8 cellular contexts compared by ENCODE assay signal in genomic region chr7:96322373-96322695, GRCh38. TPM values are rescaled to one million over a fixed set of nuclear protein-coding genes. Genes with fewer than 3 reads are reported as not detected.
DNase-seq lines count a peak whose midpoint lies in the region; ATAC-seq and TF ChIP-seq lines count a peak whose summit lies in the region.

No MANE protein-coding gene starts in this region.

- TF ChIP-seq EP300 in upper lobe of left lung (IDR thresholded peaks at IDR 0.05): no peak

- H3K27me3 ChIP-seq in cardiac muscle cell: no peaks in the 10 kb centered on the region
- H3K27me3 ChIP-seq in left lung: no peaks in the 10 kb centered on the region
- H3K27me3 ChIP-seq in upper lobe of left lung: no peaks in the 10 kb centered on the region

- WGBS in upper lobe of left lung, 2 donors: 34 to 57% methylated on average over 5 to 9 of the region's 9 CpGs

- peaks cover 10% of the 10 kb centered on the region for H3K36me3 Mint-ChIP-seq in activated T-helper 2 cell treated with anti-CD3 and anti-CD28 coated beads, Interferon-gamma antibody, Interleukin-2, Interleukin-4, amounts not matched to agents 10 μg/mL and 5 μg/mL and 100 μg/mL, durations not matched to agents 14 hours and 24 hours and 36 hours (ENCODE audit: low read depth)

- DNase-seq in cardiac muscle cell (ENCODE audit: low read depth in 1 of 2, low spot score in 1 of 2) (no peak), left ventricle myocardium superior (no peak), left lung (no peak), upper lobe of left lung (no peak), glomerular visceral epithelial cell (ENCODE audit: extremely low spot score) (no peak), globus pallidus (ENCODE audit: low spot score) (no peak)
- DNase-seq in activated T-helper 2 cell treated with anti-CD3 and anti-CD28 coated beads, Interferon-gamma antibody, Interleukin-2, Interleukin-4, amounts not matched to agents 10 μg/mL and 5 μg/mL and 100 μg/mL, durations not matched to agents 14 hours and 24 hours and 36 hours (ENCODE audit: low spot score): no peak
- DNase-seq in stimulated activated CD4-positive, alpha-beta T cell treated with anti-CD3 and anti-CD28 coated beads, Interleukin-1b, Interleukin-23, amount 100 ng/mL, for 48 hours: no peak

- TF ChIP-seq POLR2A in upper lobe of left lung (IDR thresholded peaks at IDR 0.05): no peak

- intact Hi-C loops in left ventricle myocardium superior (cut with micrococcal nuclease) (no loop called here), left lung (cut with DNase I) (no loop called here)
- intact Hi-C loops in activated T-helper 2 cell treated with anti-CD3 and anti-CD28 coated beads, Interferon-gamma antibody, Interleukin-2, Interleukin-4, amounts not matched to agents 10 μg/mL and 5 μg/mL and 100 μg/mL, durations not matched to agents 14 hours and 24 hours and 36 hours (cut with micrococcal nuclease): loop anchor here (5.0 to 10.0 kb wide), 3 partner anchors 90 to 515 kb away; no protein-coding TSS in a partner anchor

- H3K27me3 Mint-ChIP-seq in activated T-helper 2 cell treated with anti-CD3 and anti-CD28 coated beads, Interferon-gamma antibody, Interleukin-2, Interleukin-4, amounts not matched to agents 10 μg/mL and 5 μg/mL and 100 μg/mL, durations not matched to agents 14 hours and 24 hours and 36 hours (ENCODE audit: low read depth): no peaks in the 10 kb centered on the region

- H3K9me3 ChIP-seq in cardiac muscle cell (ENCODE audit: low read depth): no peaks in the 10 kb centered on the region
- H3K9me3 ChIP-seq in left lung: no peaks in the 10 kb centered on the region
- no peaks in the 10 kb centered on the region for H3K9me3 ChIP-seq in upper lobe of left lung

- TF ChIP-seq CTCF in cardiac muscle cell (IDR thresholded peaks at IDR 0.05; ENCODE audit: low read depth, low read length) (no peak), left lung (IDR thresholded peaks at IDR 0.05) (no peak), upper lobe of left lung (IDR thresholded peaks at IDR 0.05) (no peak)

- ATAC-seq in left ventricle myocardium superior (no peak), left lung (no peak), upper lobe of left lung (ENCODE audit: low FRiP score in 2 of 2) (no peak)

- H3K4me3 ChIP-seq in cardiac muscle cell (peak overlapping the region; percentile 71), left lung (peak overlapping the region; percentile 97 to 99), upper lobe of left lung (peak overlapping the region in 3 of 4 donors; percentile 62 to 95 (median 81))

- H3K27ac ChIP-seq in cardiac muscle cell (no peak overlapping the region), left lung (peak overlapping the region; percentile 98 to 99), upper lobe of left lung (peak overlapping the region; percentile 95 to 99 (median 98))

- peak overlapping the region; percentile 98 for H3K27ac Mint-ChIP-seq in activated T-helper 2 cell treated with anti-CD3 and anti-CD28 coated beads, Interferon-gamma antibody, Interleukin-2, Interleukin-4, amounts not matched to agents 10 μg/mL and 5 μg/mL and 100 μg/mL, durations not matched to agents 14 hours and 24 hours and 36 hours

- peaks cover 35% of the 10 kb centered on the region for H3K4me1 Mint-ChIP-seq in activated T-helper 2 cell treated with anti-CD3 and anti-CD28 coated beads, Interferon-gamma antibody, Interleukin-2, Interleukin-4, amounts not matched to agents 10 μg/mL and 5 μg/mL and 100 μg/mL, durations not matched to agents 14 hours and 24 hours and 36 hours (ENCODE audit: low read depth)

- peak overlapping the region; percentile 92 for H3K4me3 Mint-ChIP-seq in activated T-helper 2 cell treated with anti-CD3 and anti-CD28 coated beads, Interferon-gamma antibody, Interleukin-2, Interleukin-4, amounts not matched to agents 10 μg/mL and 5 μg/mL and 100 μg/mL, durations not matched to agents 14 hours and 24 hours and 36 hours (ENCODE audit: low read depth)

- H3K9me3 Mint-ChIP-seq in activated T-helper 2 cell treated with anti-CD3 and anti-CD28 coated beads, Interferon-gamma antibody, Interleukin-2, Interleukin-4, amounts not matched to agents 10 μg/mL and 5 μg/mL and 100 μg/mL, durations not matched to agents 14 hours and 24 hours and 36 hours: no peaks in the 10 kb centered on the region

- peaks cover 6% of the 10 kb centered on the region for H3K4me1 ChIP-seq in cardiac muscle cell (ENCODE audit: low read depth)
- peaks cover 4 to 50% of the 10 kb centered on the region in 2 donors for H3K4me1 ChIP-seq in left lung
- peaks cover 16 to 35% (median 18%) of the 10 kb centered on the region in 4 donors for H3K4me1 ChIP-seq in upper lobe of left lung

- no peaks in the 10 kb centered on the region for H3K36me3 ChIP-seq in cardiac muscle cell
- no peaks in the 10 kb centered on the region for H3K36me3 ChIP-seq in left lung
- H3K36me3 ChIP-seq in upper lobe of left lung: no peaks in the 10 kb centered on the region

RNA-seq across cellular contexts. Expression of gene SLC25A13, which starts 0.4 kb away (rescaled TPM):
- total RNA-seq in cardiac muscle cell (32.0 and 54.5 TPM in 2 replicates), left ventricle myocardium superior (13.7 TPM), left lung (10 to 100 TPM; 20.2 to 41.2 TPM), upper lobe of left lung (10 to 100 TPM; 21.4 to 39.7 (median 30.8) TPM)
- 30.7 and 37.5 TPM in 2 replicates for polyA plus RNA-seq in cardiac muscle cell
- 28.8 and 35.4 TPM in 2 replicates for total RNA-seq in activated T-helper 2 cell treated with anti-CD3 and anti-CD28 coated beads, Interferon-gamma antibody, Interleukin-2, Interleukin-4, amounts not matched to agents 10 μg/mL and 5 μg/mL and 100 μg/mL, durations not matched to agents 14 hours and 24 hours and 36 hours
